ENCODE assay signal across 9 cellular contexts in genomic region chr2:230865324-230865765, GRCh38. TPM values are rescaled to one million over a fixed set of nuclear protein-coding genes. Genes with fewer than 3 reads are reported as not detected.
A peak's percentile ranks its signal among the peaks of the same experiment; 100 is the strongest.
DNase-seq lines count a peak whose midpoint lies in the region; FAIRE-seq and TF ChIP-seq lines count a peak whose summit lies in the region.
"Had no signal": no experiment of that assay in that cellular context is flagged by ENCODE, and none has a peak within 500 bp of the region (broad histone marks: within the 10 kb centered on the region; RNA-seq: fewer than 3 reads in every experiment).

No MANE protein-coding gene starts in this region.

- no peaks in the 10 kb centered on the region for H3K9me3 ChIP-seq in HEK293 (ENCODE audit: control insufficient read depth, insufficient read depth, low read depth, low read length)
- no peaks in the 10 kb centered on the region for H3K9me3 ChIP-seq in mucosa of rectum (ENCODE audit: control insufficient read depth in 2 of 2, low read length in 2 of 2)

- H3K27me3 ChIP-seq in bronchial epithelial cell (ENCODE audit: control insufficient read depth, insufficient read depth, low read length) (peaks cover 6% of the 10 kb centered on the region), mucosa of rectum (ENCODE audit: control insufficient read depth in 2 of 2, insufficient read depth in 2 of 2, low read length in 2 of 2) (no peaks in the 10 kb centered on the region)

- in situ Hi-C loops in GM13977 (cut with MboI; ENCODE audit: low pct_unique_long_range_greater_than_20kb, low sequenced_read_pairs, unreplicated experiment), result no loop called here

- TF ChIP-seq CTCF in AG09309 (IDR thresholded peaks at IDR 0.05; ENCODE audit: control insufficient read depth, insufficient read depth, low read depth, low read length, missing control alignments) (no peak), HEK293 (tag by site-specific recombination; IDR thresholded peaks at IDR 0.05) (no peak), bronchial epithelial cell (IDR thresholded peaks at IDR 0.05; ENCODE audit: insufficient read depth, low read length, severe bottlenecking) (no peak), GM13977 (IDR thresholded peaks at IDR 0.05; ENCODE audit: extremely low read depth, insufficient read depth, missing control alignments) (no peak)

- POLR2A ChIA-PET in HEK293 (lab: Yijun Ruan, JAX), result interaction anchor here (0.7 to 1.4 kb wide), 4 partner anchors 8 to 599 kb away, joined by 3 to 6 read pairs (median 4); partner anchors contain the start of gene NCL

- DNase-seq in AG09309 (ENCODE audit: low read depth) (no peak), bronchial epithelial cell (ENCODE audit: low read depth) (no peak), GM13977 (ENCODE audit: low spot score) (no peak), NCI-H187 (lab: John Stamatoyannopoulos, UW) (no peak), NCI-H1105 treated with DMSO at 0.1 percent for 48 hours (lab: John Stamatoyannopoulos, UW) (no peak)
- DNase-seq in central memory CD4-positive, alpha-beta T cell, result no peak

- peak overlapping the region; percentile 65; the same call in 1 of the 2 replicates for H3K27ac ChIP-seq in HEK293 (ENCODE audit: extremely low read depth, low read depth, low read length)
- peak overlapping the region; percentile 96 to 99 for H3K27ac ChIP-seq in mucosa of rectum (ENCODE audit: low read depth in 2 of 2, low read length in 2 of 2)

- H3K9ac ChIP-seq in mucosa of rectum (ENCODE audit: low read depth in 1 of 2, low read length in 2 of 2), result peak overlapping the region; percentile 89 to 99

- CTCF ChIA-PET in HEK293 (lab: Yijun Ruan, JAX), result interaction anchor here (0.6 to 2.7 kb wide), 5 partner anchors 13 to 123 kb away, joined by 3 to 7 read pairs (median 4); no protein-coding TSS in a partner anchor

- H3K36me3 ChIP-seq in HEK293 (ENCODE audit: control insufficient read depth in 2 of 2, insufficient read depth in 1 of 2, low read length in 2 of 2) (peaks cover 0 to 5% of the 10 kb centered on the region in 2 experiments; a peak in 1 of 3 replicates), bronchial epithelial cell (ENCODE audit: control insufficient read depth, insufficient read depth, low read length) (no peaks in the 10 kb centered on the region), mucosa of rectum (ENCODE audit: control insufficient read depth in 2 of 2, insufficient read depth in 2 of 2, low read length in 2 of 2) (peaks cover 2 to 10% of the 10 kb centered on the region in 2 donors)

- peaks cover 25% of the 10 kb centered on the region for H3K4me1 ChIP-seq in HEK293 (ENCODE audit: control insufficient read depth, insufficient read depth, low read length)
- H3K4me1 ChIP-seq in mucosa of rectum (ENCODE audit: control insufficient read depth in 2 of 2, insufficient read depth in 2 of 2, low read length in 2 of 2), result peaks cover 46 to 47% of the 10 kb centered on the region in 2 donors

- FAIRE-seq in bronchial epithelial cell (lab: Jason Lieb, UNC), result no peak

- H3K4me3 ChIP-seq in AG09309 (ENCODE audit: control insufficient read depth, low read depth, low read length), result peak overlapping the region; percentile 49
- peak overlapping the region; percentile 89 for H3K4me3 ChIP-seq in HEK293 (ENCODE audit: low read depth, low read length)
- peak overlapping the region; percentile 51 for H3K4me3 ChIP-seq in bronchial epithelial cell (ENCODE audit: low read depth, low read length)
- peak overlapping the region; percentile 86 to 90 for H3K4me3 ChIP-seq in mucosa of rectum (ENCODE audit: low read length in 2 of 2)

TF ChIP-seq in HEK293, 187 proteins besides CTCF, POLR2A, EP300 and RAD21:
- TF ChIP-seq ZNF26 (tag by site-specific recombination; IDR thresholded peaks at IDR 0.05) (no peak), ZNF670 (tag by site-specific recombination; IDR thresholded peaks at IDR 0.05; ENCODE audit: low read depth) (no peak), YY1 (tag by site-specific recombination; IDR thresholded peaks at IDR 0.05) (no peak), ZNF114 (tag by site-specific recombination; IDR thresholded peaks at IDR 0.05) (no peak), ZNF239 (tag by site-specific recombination; IDR thresholded peaks at IDR 0.05) (no peak), ZBTB48 (tag by site-specific recombination; IDR thresholded peaks at IDR 0.05) (no peak), GLIS2 (tag by site-specific recombination; IDR thresholded peaks at IDR 0.05) (no peak), ZNF10 (tag by site-specific recombination; IDR thresholded peaks at IDR 0.05) (no peak), ZNF48 (tag by site-specific recombination; IDR thresholded peaks at IDR 0.05) (no peak), KLF16 (tag by site-specific recombination; IDR thresholded peaks at IDR 0.05) (no peak)

RNA-seq across cellular contexts. Expression of gene ITM2C, which starts 0.6 kb away (rescaled TPM):
- 14.8 and 20.3 TPM in 2 replicates for total RNA-seq in bronchial epithelial cell

RNA-seq across cellular contexts. Expression of gene GPR55, which starts 59.7 kb away (rescaled TPM):
- not detected in 2 replicates for total RNA-seq in bronchial epithelial cell
- total RNA-seq: renal cortical epithelial cell had no signal
